Comparison of ENCODE assay signal across 8 cellular contexts in genomic region chr12:16165506-16165905, GRCh38.
A peak's percentile ranks its signal among the peaks of the same experiment; 100 is the strongest.
DNase-seq lines count a peak whose midpoint lies in the region; ATAC-seq and TF ChIP-seq lines count a peak whose summit lies in the region.

No MANE protein-coding gene starts in this region.

- no peaks in the 10 kb centered on the region for H3K79me1 ChIP-seq in H9 (ENCODE audit: insufficient read depth, low read depth, low read length, poor library complexity, severe bottlenecking)

- H3K27me3 Mint-ChIP-seq in H9 (ENCODE audit: low read depth), result peaks cover 2% of the 10 kb centered on the region; the same call in 1 of the 2 replicates

- DNase-seq in AG10803 (ENCODE audit: low read depth) (peak; percentile 48), H9 (peak; percentile 39), NCI-H345 (lab: John Stamatoyannopoulos, UW) (peak; percentile 70), T47D (ENCODE audit: low read depth in 1 of 2, low spot score in 1 of 2) (peak; percentile 35 to 75), kidney tubule cell (ENCODE audit: low spot score) (peak; percentile 57), T-helper 2 cell (no peak)

- no peak overlapping the region for H2BK15ac ChIP-seq in H9 (ENCODE audit: low read depth, low read length)

- no peak overlapping the region for H3K14ac ChIP-seq in H9 (ENCODE audit: insufficient read depth, low read length)

- no peak overlapping the region for H3K4me2 ChIP-seq in H9 (ENCODE audit: insufficient read depth, insufficient read length, low read length)

- in situ Hi-C loops in T47D (cut with HindIII; ENCODE audit: low pct_unique_long_range_greater_than_20kb, low sequenced_read_pairs), result no loop called here

- H3K27ac ChIP-seq in H9 (ENCODE audit: insufficient read length, low read depth, low read length), result no peak overlapping the region

- no peaks in the 10 kb centered on the region for H3K36me3 Mint-ChIP-seq in H9 (ENCODE audit: insufficient read depth in 1 of 3, low read depth in 3 of 3)

- peaks cover 2% of the 10 kb centered on the region for H3K4me1 ChIP-seq in H9 (ENCODE audit: insufficient read depth, low read length)

- no CpG with 5 or more reads among the region's 2 CpGs for WGBS in H9 (ENCODE audit: extremely low coverage, insufficient read length, low lambda C conversion rate)

- no peak overlapping the region for H3K18ac ChIP-seq in H9 (ENCODE audit: insufficient read length, low read depth, low read length)

- no peak overlapping the region for H3K56ac ChIP-seq in H9 (ENCODE audit: insufficient read length, low read depth, low read length)

- H3K27me3 ChIP-seq in H9 (ENCODE audit: insufficient read depth, low read length), result no peaks in the 10 kb centered on the region

- no peaks in the 10 kb centered on the region for H4K20me1 ChIP-seq in H9 (ENCODE audit: control insufficient read depth, insufficient read depth, insufficient read length)

- H3K23me2 ChIP-seq in H9 (ENCODE audit: insufficient read length, low read depth, low read length, poor library complexity, severe bottlenecking), result no peaks in the 10 kb centered on the region

- H2BK20ac ChIP-seq in H9 (ENCODE audit: low read depth, low read length, poor library complexity, severe bottlenecking), result no peak overlapping the region

- H3K9me3 Mint-ChIP-seq in H9, result no peaks in the 10 kb centered on the region; a peak in 1 of 5 replicates

- no peak overlapping the region for H2BK120ac ChIP-seq in H9 (ENCODE audit: low read depth, low read length, poor library complexity, severe bottlenecking)

- no peak overlapping the region for H2BK12ac ChIP-seq in H9 (ENCODE audit: insufficient read length, low read depth, low read length)

- no peak overlapping the region for H3K9ac ChIP-seq in H9 (ENCODE audit: extremely low read depth, insufficient read length, low read length)

- peaks cover 7% of the 10 kb centered on the region in 2 experiments for H3K4me1 Mint-ChIP-seq in H9

- H3K27ac Mint-ChIP-seq in H9, result no peak overlapping the region

- no peak overlapping the region for H2AFZ ChIP-seq in H9 (ENCODE audit: low read length)

- H3K79me2 ChIP-seq in H9 (ENCODE audit: insufficient read depth, low read length), result no peaks in the 10 kb centered on the region

- H2AK5ac ChIP-seq in H9 (ENCODE audit: insufficient read length, low read length), result no peak overlapping the region

- TF ChIP-seq CTCF in AG10803 (conservative IDR thresholded peaks at IDR 0.05; ENCODE audit: low read length), result peak; percentile 67
- TF ChIP-seq CTCF in H9 (conservative IDR thresholded peaks at IDR 0.05), result peak; percentile 80

- H4K8ac ChIP-seq in H9 (replicated peaks; ENCODE audit: insufficient read length, low read depth, low read length), result no peak overlapping the region

- H3T11ph ChIP-seq in H9 (ENCODE audit: low read length), result no peak overlapping the region

- H3K9me3 ChIP-seq in H9 (ENCODE audit: control insufficient read depth, low read depth, low read length), result no peaks in the 10 kb centered on the region

- no peak overlapping the region for H4K5ac ChIP-seq in H9 (ENCODE audit: insufficient read length, low read depth, low read length)

- no peak overlapping the region for H4K91ac ChIP-seq in H9 (ENCODE audit: insufficient read length, low read depth, low read length)

- no peak overlapping the region for H3K4me3 Mint-ChIP-seq in H9

- H2BK5ac ChIP-seq in H9 (ENCODE audit: insufficient read length, low read length), result no peak overlapping the region

- H3K4ac ChIP-seq in H9 (ENCODE audit: low read depth, low read length), result no peak overlapping the region

- ATAC-seq in GM19397 (IDR thresholded peaks at IDR 0.05; ENCODE audit: unreplicated experiment) (no peak), HG02870 (IDR thresholded peaks at IDR 0.05; ENCODE audit: unreplicated experiment) (no peak)

- H3K23ac ChIP-seq in H9 (ENCODE audit: insufficient read length, low read depth, low read length), result no peak overlapping the region

- no peak overlapping the region for H3K4me3 ChIP-seq in AG10803 (ENCODE audit: low read length)

Comparison
In these comparisons a context has a peak if more than half of its experiments do, and no peak if none do; other contexts are left out.
1. DNase-seq: peak in AG10803 (single experiment), H9 (single experiment), NCI-H345 (single experiment), T47D (2 of 2) and kidney tubule cell (single experiment); none in T-helper 2 cell (0 of 5).